ENCODE assay signal across 28 cellular contexts in genomic region chr18:48390641-48391040, GRCh38. TPM values are rescaled to one million over a fixed set of nuclear protein-coding genes. Genes with fewer than 3 reads are reported as not detected.
"Had no signal": no experiment of that assay in that cellular context is flagged by ENCODE, and none has a peak within 500 bp of the region (broad histone marks: within the 10 kb centered on the region; RNA-seq: fewer than 3 reads in every experiment).

No MANE protein-coding gene starts in this region.

- H3K4me1 Mint-ChIP-seq: immature natural killer cell; naive thymus-derived CD4-positive, alpha-beta T cell; stimulated activated naive B cell treated with anti-CD40 and anti-IgM and Interleukin-4, amounts not matched to agents 10 μg/mL and 1 μg/mL and 100 μg/mL, for 72 hours had no signal

- H3K4me1 ChIP-seq: right lobe of liver, uterus had no signal

- H3K36me3 ChIP-seq: heart left ventricle, left ventricle myocardium inferior, neutrophil, ovary, right atrium auricular region, right lobe of liver, suprapubic skin, thoracic aorta, tibial nerve, uterus had no signal

- H3K9me3 Mint-ChIP-seq: nephron; neural crest cell; stimulated activated naive B cell treated with anti-CD40 and anti-IgM and Interleukin-4, amounts not matched to agents 10 μg/mL and 1 μg/mL and 100 μg/mL, for 72 hours; type B pancreatic cell had no signal

- DNase-seq: heart left ventricle; hypothalamus; immature natural killer cell; left ventricle myocardium inferior; midbrain; mucosa of descending colon; naive thymus-derived CD4-positive, alpha-beta T cell; occipital lobe; ovary; right lobe of liver; stimulated activated CD4-positive, alpha-beta T cell treated with anti-CD3 and anti-CD28 coated beads, Interleukin-1b, Interleukin-23, amount 100 ng/mL, for 48 hours; stimulated activated CD4-positive, alpha-beta T cell treated with anti-CD3 and anti-CD28 coated beads, Interleukin-2, amount 100 ng/mL, for 48 hours; stimulated activated naive B cell treated with anti-CD40 and anti-IgM and Interleukin-4, amounts not matched to agents 10 μg/mL and 1 μg/mL and 100 μg/mL, for 72 hours; stimulated activated naive CD8-positive, alpha-beta T cell treated with anti-CD3 and anti-CD28 coated beads, Interleukin-15, Interleukin-2, amounts not matched to agents 100 U/mL and 50 U/mL, for 24 hours; uterus had no signal

- H3K27me3 ChIP-seq: heart left ventricle, ovary, right atrium auricular region, right lobe of liver, suprapubic skin, tibial nerve, uterus had no signal

- H3K9me3 ChIP-seq: heart left ventricle, left ventricle myocardium inferior, mucosa of descending colon, neutrophil, ovary, right atrium auricular region, right lobe of liver, suprapubic skin, thoracic aorta, tibial nerve, uterus had no signal

- H3K4me3 Mint-ChIP-seq: immature natural killer cell; naive thymus-derived CD4-positive, alpha-beta T cell; nephron; neural crest cell; stimulated activated naive B cell treated with anti-CD40 and anti-IgM and Interleukin-4, amounts not matched to agents 10 μg/mL and 1 μg/mL and 100 μg/mL, for 72 hours; type B pancreatic cell had no signal

- H3K4me3 ChIP-seq: heart left ventricle, left ventricle myocardium inferior, lung, mucosa of descending colon, ovary, right atrium auricular region, right lobe of liver, smooth muscle cell, suprapubic skin, thoracic aorta, tibial nerve, uterus had no signal

- H3K4me2 ChIP-seq: smooth muscle cell had no signal

- H3K36me3 Mint-ChIP-seq: immature natural killer cell; naive thymus-derived CD4-positive, alpha-beta T cell; stimulated activated naive B cell treated with anti-CD40 and anti-IgM and Interleukin-4, amounts not matched to agents 10 μg/mL and 1 μg/mL and 100 μg/mL, for 72 hours; type B pancreatic cell had no signal

- FAIRE-seq: islet of Langerhans had no signal

- ATAC-seq: heart left ventricle; mucosa of descending colon; naive thymus-derived CD4-positive, alpha-beta T cell; right lobe of liver; stimulated activated naive B cell treated with anti-CD40 and anti-IgM and Interleukin-4, amounts not matched to agents 10 μg/mL and 1 μg/mL and 100 μg/mL, for 72 hours; stimulated activated naive CD8-positive, alpha-beta T cell treated with anti-CD3 and anti-CD28 coated beads, Interleukin-15, Interleukin-2, amounts not matched to agents 100 U/mL and 50 U/mL, for 24 hours had no signal

- H3K27ac ChIP-seq: heart left ventricle, left ventricle myocardium inferior, neutrophil, ovary, right atrium auricular region, right lobe of liver, suprapubic skin, thoracic aorta, uterus had no signal

- H3K27ac Mint-ChIP-seq: immature natural killer cell; naive thymus-derived CD4-positive, alpha-beta T cell; progenitor cell of endocrine pancreas; stimulated activated naive B cell treated with anti-CD40 and anti-IgM and Interleukin-4, amounts not matched to agents 10 μg/mL and 1 μg/mL and 100 μg/mL, for 72 hours; type B pancreatic cell had no signal

RNA-seq across cellular contexts. Expression of gene ZBTB7C, which starts 18.5 kb away (rescaled TPM):
- total RNA-seq: pulmonary artery endothelial cell had no signal
- polyA plus RNA-seq: immature natural killer cell; naive thymus-derived CD4-positive, alpha-beta T cell had no signal
